Comparison of ENCODE assay signal across 13 cellular contexts in the genomic region with DNA sequence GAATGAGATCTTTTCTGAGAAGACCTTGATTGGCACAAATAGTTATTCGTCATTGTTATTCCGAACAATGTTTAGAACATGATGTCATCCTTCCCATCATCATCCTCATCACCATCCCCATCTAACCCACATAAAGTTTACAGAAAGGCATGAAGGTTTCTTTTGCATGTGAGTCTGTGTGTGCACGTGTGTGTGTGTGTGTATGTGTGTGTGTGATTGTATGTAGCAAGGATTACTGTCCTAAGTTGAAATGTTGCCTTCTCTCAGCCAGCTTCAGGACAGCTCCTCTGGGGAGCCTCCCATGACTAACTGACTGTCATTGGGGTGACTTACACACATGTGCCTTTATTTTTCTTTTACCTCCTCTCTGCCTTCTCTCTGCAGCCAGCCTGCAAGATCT.
DNase-seq lines count a peak whose midpoint lies in the region; ATAC-seq lines count a peak whose summit lies in the region.
"Had no signal": no experiment of that assay in that cellular context is flagged by ENCODE, and none has a peak within 500 bp of the region (broad histone marks: within the 10 kb centered on the region; RNA-seq: fewer than 3 reads in every experiment).

No MANE protein-coding gene starts in this region.

- H3K27ac Mint-ChIP-seq in activated CD4-positive, alpha-beta memory T cell treated with anti-CD3 and anti-CD28 coated beads for 36 hours, result peak overlapping the region; percentile 31

- no peaks in the 10 kb centered on the region for H3K9me3 Mint-ChIP-seq in activated CD4-positive, alpha-beta memory T cell treated with anti-CD3 and anti-CD28 coated beads for 36 hours

- DNase-seq in A172 (ENCODE audit: low spot score) (peak; percentile 32), ELR (ENCODE audit: low read depth) (peak; percentile 77), fibroblast of peridontal ligament (ENCODE audit: extremely low read depth) (peak; percentile 19), NCI-H1092 (lab: John Stamatoyannopoulos, UW) (no peak), caudate nucleus (lab: John Stamatoyannopoulos, UW) (no peak), mesenteric fat pad (ENCODE audit: low spot score) (no peak)
- peak; percentile 40 for DNase-seq in activated CD4-positive, alpha-beta memory T cell treated with anti-CD3 and anti-CD28 coated beads for 36 hours
- DNase-seq: cerebellar nuclear complex, NCI-H526, pancreas had no signal

- no peak for ATAC-seq in HG03342 (IDR thresholded peaks at IDR 0.05; ENCODE audit: unreplicated experiment)
- ATAC-seq: left lobe of liver had no signal

- intact Hi-C loops in activated CD4-positive, alpha-beta memory T cell treated with anti-CD3 and anti-CD28 coated beads for 36 hours (cut with micrococcal nuclease), result loop anchor here (1.0 to 5.0 kb wide), 8 partner anchors 62 to 769 kb away; partner anchors contain the start of genes MRPL18, SOD2 and WTAP

- POLR2A ChIA-PET in activated CD4-positive, alpha-beta memory T cell treated with anti-CD3 and anti-CD28 coated beads for 36 hours (lab: Charles Lee), result no interaction called here

- CTCF ChIA-PET in activated CD4-positive, alpha-beta memory T cell treated with anti-CD3 and anti-CD28 coated beads for 36 hours (lab: Charles Lee), result interaction anchor here (1.7 kb wide), 1 partner anchor 324 kb away, joined by 4 read pairs; no protein-coding TSS in a partner anchor

- peaks cover 5% of the 10 kb centered on the region for H3K36me3 Mint-ChIP-seq in activated CD4-positive, alpha-beta memory T cell treated with anti-CD3 and anti-CD28 coated beads for 36 hours

- peaks cover 72% of the 10 kb centered on the region for H3K4me1 Mint-ChIP-seq in activated CD4-positive, alpha-beta memory T cell treated with anti-CD3 and anti-CD28 coated beads for 36 hours (ENCODE audit: low read depth)

- no peak overlapping the region for H3K27ac ChIP-seq in caudate nucleus (ENCODE audit: low read depth, low read length)
- H3K27ac ChIP-seq: pancreas, thoracic aorta had no signal

- no peak overlapping the region for H3K4me3 Mint-ChIP-seq in activated CD4-positive, alpha-beta memory T cell treated with anti-CD3 and anti-CD28 coated beads for 36 hours

- H3K27me3 Mint-ChIP-seq in activated CD4-positive, alpha-beta memory T cell treated with anti-CD3 and anti-CD28 coated beads for 36 hours, result peaks cover 12% of the 10 kb centered on the region

Comparison
In these comparisons a context has a peak if more than half of its experiments do, and no peak if none do; other contexts are left out.
1. DNase-seq: peak in A172 (single experiment), ELR (single experiment), activated CD4-positive, alpha-beta memory T cell treated with anti-CD3 and anti-CD28 coated beads for 36 hours (single experiment) and fibroblast of peridontal ligament (single experiment); none in NCI-H1092 (single experiment), caudate nucleus (0 of 61) and mesenteric fat pad (single experiment).